Comparison of ENCODE assay signal across 8 cellular contexts in genomic region chr1:39515417-39516086, GRCh38. TPM values are rescaled to one million over a fixed set of nuclear protein-coding genes. Genes with fewer than 3 reads are reported as not detected.
DNase-seq lines count a peak whose midpoint lies in the region; ATAC-seq, FAIRE-seq and TF ChIP-seq lines count a peak whose summit lies in the region.
"Not testable (repeated sequence)": the region's sequence is repeated elsewhere in the genome, so short reads cannot be mapped to it uniquely, and the experiment has no call there.

No MANE protein-coding gene starts in this region.

- H2AFZ ChIP-seq in astrocyte (ENCODE audit: low read depth, low read length): peak overlapping the region; percentile 63
- H2AFZ ChIP-seq in fibroblast of lung (ENCODE audit: low read length): not testable (repeated sequence)

- peak; percentile 54 for ATAC-seq in GM18511 (IDR thresholded peaks at IDR 0.05; ENCODE audit: unreplicated experiment)

- 6 to 20% methylated on average over 21 to 23 of the region's 50 CpGs for WGBS in sigmoid colon, 2 donors

- not testable (repeated sequence) for H3K36me3 ChIP-seq in A673 (ENCODE audit: insufficient read depth, low read length, poor library complexity, severe bottlenecking); HUES6 (ENCODE audit: control insufficient read depth, insufficient read depth, low read length); astrocyte (ENCODE audit: insufficient read depth, low read length); fibroblast of lung (ENCODE audit: control insufficient read depth, insufficient read depth, low read length); kidney epithelial cell (ENCODE audit: control insufficient read depth, insufficient read depth, low read length); sigmoid colon

- BruUV-seq in A673 (replicated peaks; lab: Mats Ljungman, UMichigan): not testable (repeated sequence)

- H3K4me2 ChIP-seq in astrocyte (ENCODE audit: low read length): peak overlapping the region; percentile 59
- H3K4me2 ChIP-seq in fibroblast of lung (ENCODE audit: extremely low read depth, insufficient read depth, low read length): peak overlapping the region; percentile 51

- not testable (repeated sequence) for H3K79me2 ChIP-seq in astrocyte (ENCODE audit: insufficient read depth, low read length); fibroblast of lung (ENCODE audit: control insufficient read depth, insufficient read depth, low read length)

- TF ChIP-seq CTCF in A673 (conservative IDR thresholded peaks at IDR 0.05; ENCODE audit: low read depth, low read length); astrocyte (IDR thresholded peaks at IDR 0.05; ENCODE audit: insufficient read depth, low read depth, low read length); fibroblast of lung (conservative IDR thresholded peaks at IDR 0.05 in 1 of 2, IDR thresholded peaks at IDR 0.05 in 1 of 2; ENCODE audit: low read depth in 1 of 2, low read length in 2 of 2); kidney epithelial cell (IDR thresholded peaks at IDR 0.05; ENCODE audit: insufficient read depth, low read length, poor library complexity, severe bottlenecking); sigmoid colon (IDR thresholded peaks at IDR 0.05): not testable (repeated sequence)

- TF ChIP-seq POLR2A in sigmoid colon (IDR thresholded peaks at IDR 0.05): not testable (repeated sequence)

- H3K27ac ChIP-seq in A673 (ENCODE audit: low read depth, low read length, poor library complexity, severe bottlenecking); HUES6 (ENCODE audit: low read depth, low read length); astrocyte (ENCODE audit: low read depth, low read length); fibroblast of lung (ENCODE audit: insufficient read depth, low read length): not testable (repeated sequence)
- H3K27ac ChIP-seq in sigmoid colon: peak overlapping the region in 1 of 4 donors; percentile 51

- H3K4me1 ChIP-seq in A673 (ENCODE audit: insufficient read depth, low read length, poor library complexity, severe bottlenecking); HUES6 (ENCODE audit: control insufficient read depth, insufficient read depth, low read length); astrocyte (ENCODE audit: insufficient read depth, low read length); fibroblast of lung (ENCODE audit: control insufficient read depth, extremely low read depth, insufficient read depth, low read length); sigmoid colon: not testable (repeated sequence)

- DNase-seq in A673 (ENCODE audit: low spot score) (peak; percentile 29), astrocyte (ENCODE audit: low read depth) (peak; percentile 23), fibroblast of lung (ENCODE audit: low read depth in 2 of 2) (peak; percentile 33 to 36)
- DNase-seq in activated CD4-positive, alpha-beta memory T cell treated with anti-CD3 and anti-CD28 coated beads for 36 hours: peak; percentile 59
- DNase-seq in kidney epithelial cell (ENCODE audit: low read depth); sigmoid colon: not testable (repeated sequence)

- POLR2A ChIA-PET in A673 (lab: Charles Lee; ENCODE audit: low non-redundant PET); activated CD4-positive, alpha-beta memory T cell treated with anti-CD3 and anti-CD28 coated beads for 36 hours (lab: Charles Lee): not testable (repeated sequence)

- not testable (repeated sequence) for H3K36me3 Mint-ChIP-seq in activated CD4-positive, alpha-beta memory T cell treated with anti-CD3 and anti-CD28 coated beads for 36 hours; astrocyte (ENCODE audit: low read depth, unreplicated experiment)

- H3K9ac ChIP-seq in HUES6 (ENCODE audit: low read length); astrocyte (ENCODE audit: low read length): not testable (repeated sequence)
- H3K9ac ChIP-seq in fibroblast of lung (ENCODE audit: insufficient read depth, low read length): peak overlapping the region; percentile 30

- H3K4me3 ChIP-seq in A673 (ENCODE audit: low read depth, low read length, poor library complexity, severe bottlenecking): peak overlapping the region; percentile 32
- peak overlapping the region; percentile 57 for H3K4me3 ChIP-seq in HUES6 (ENCODE audit: low read depth, low read length)
- H3K4me3 ChIP-seq in astrocyte (ENCODE audit: insufficient read depth, low read depth, low read length): not testable (repeated sequence)
- peak overlapping the region in 2 of 4 experiments; percentile 34 to 44 for H3K4me3 ChIP-seq in fibroblast of lung (replicated peaks in 1 of 4; ENCODE audit: control extremely low read depth in 1 of 4, insufficient read depth in 1 of 4, low read depth in 3 of 4, low read length in 4 of 4)
- peak overlapping the region; percentile 22 for H3K4me3 ChIP-seq in kidney epithelial cell (ENCODE audit: low read depth, low read length)
- H3K4me3 ChIP-seq in sigmoid colon: peak overlapping the region in 3 of 4 donors; percentile 29 to 37 (median 36)

- not testable (repeated sequence) for H4K20me1 ChIP-seq in astrocyte (ENCODE audit: insufficient read depth, low read length); fibroblast of lung (ENCODE audit: control insufficient read depth, extremely low read depth, insufficient read depth, low read length)

- H3K9me3 Mint-ChIP-seq in activated CD4-positive, alpha-beta memory T cell treated with anti-CD3 and anti-CD28 coated beads for 36 hours; astrocyte (ENCODE audit: unreplicated experiment): not testable (repeated sequence)

- H3K27me3 ChIP-seq in A673 (replicated peaks; ENCODE audit: insufficient read depth, low read depth, low read length, poor library complexity); astrocyte (ENCODE audit: insufficient read depth, low read length); fibroblast of lung (ENCODE audit: control insufficient read depth, insufficient read depth, low read length); kidney epithelial cell (ENCODE audit: control insufficient read depth, insufficient read depth, low read length); sigmoid colon: not testable (repeated sequence)
- peaks cover 20% of the 10 kb centered on the region for H3K27me3 ChIP-seq in HUES6 (ENCODE audit: control insufficient read depth, insufficient read depth, low read length)

- H3K9me3 ChIP-seq in A673 (ENCODE audit: low read depth, low read length, poor library complexity, severe bottlenecking); HUES6 (ENCODE audit: control insufficient read depth, insufficient read depth, low read depth, low read length); astrocyte (ENCODE audit: insufficient read depth, low read depth, low read length); fibroblast of lung (ENCODE audit: control insufficient read depth, insufficient read depth, low read depth, low read length); sigmoid colon: not testable (repeated sequence)

- not testable (repeated sequence) for TF ChIP-seq EP300 in sigmoid colon (IDR thresholded peaks at IDR 0.05)

- H3K4me3 Mint-ChIP-seq in activated CD4-positive, alpha-beta memory T cell treated with anti-CD3 and anti-CD28 coated beads for 36 hours: peak overlapping the region; percentile 44
- H3K4me3 Mint-ChIP-seq in astrocyte (ENCODE audit: unreplicated experiment): not testable (repeated sequence)

- intact Hi-C loops in A673 (cut with micrococcal nuclease; ENCODE audit: unreplicated experiment); activated CD4-positive, alpha-beta memory T cell treated with anti-CD3 and anti-CD28 coated beads for 36 hours (cut with micrococcal nuclease); sigmoid colon (cut with DNase I): not testable (repeated sequence)

- FAIRE-seq in astrocyte (lab: Jason Lieb, UNC): peak; percentile 87

- not testable (repeated sequence) for H3K4me1 Mint-ChIP-seq in activated CD4-positive, alpha-beta memory T cell treated with anti-CD3 and anti-CD28 coated beads for 36 hours (ENCODE audit: low read depth); astrocyte (ENCODE audit: low read depth, unreplicated experiment)

- CTCF ChIA-PET in A673 (lab: Charles Lee); activated CD4-positive, alpha-beta memory T cell treated with anti-CD3 and anti-CD28 coated beads for 36 hours (lab: Charles Lee): not testable (repeated sequence)

- H3K27ac Mint-ChIP-seq in activated CD4-positive, alpha-beta memory T cell treated with anti-CD3 and anti-CD28 coated beads for 36 hours; astrocyte (ENCODE audit: unreplicated experiment): not testable (repeated sequence)

- H3K27me3 Mint-ChIP-seq in activated CD4-positive, alpha-beta memory T cell treated with anti-CD3 and anti-CD28 coated beads for 36 hours; astrocyte (ENCODE audit: low read depth, unreplicated experiment): not testable (repeated sequence)

RNA-seq across cellular contexts. Expression of gene BMP8A, which starts 24.1 kb away (rescaled TPM):
- not detected in 2 replicates for total RNA-seq in A673 (2021)
- not detected for total RNA-seq in activated CD4-positive, alpha-beta memory T cell treated with anti-CD3 and anti-CD28 coated beads for 36 hours
- total RNA-seq in astrocyte: 0.34 and 0.84 TPM in 2 replicates
- 0.26 and 0.33 TPM in 2 replicates for total RNA-seq in fibroblast of lung
- 0.41 TPM in 1 of 2 replicates, not detected in the other for polyA plus RNA-seq in fibroblast of lung
- 0.33 TPM in 1 of 2 replicates, not detected in the other for polyA plus RNA-seq in fibroblast of lung (2012)
- polyA minus RNA-seq in fibroblast of lung (ENCODE audit: low replicate concordance): 0.35 TPM in 1 of 2 replicates, not detected in the other
- 0.58 and 1.7 TPM in 2 replicates for total RNA-seq in kidney epithelial cell
- total RNA-seq in sigmoid colon: 1 to 10 TPM in 2 of 4 donors, under 1 TPM in 2; 0.27 to 3.2 (median 0.99) TPM
- under 1 TPM in 2 of 3 donors, not detected in 1; 0.60 to 0.79 TPM for polyA plus RNA-seq in sigmoid colon
